8 cellular contexts compared by ENCODE assay signal in the genomic region with DNA sequence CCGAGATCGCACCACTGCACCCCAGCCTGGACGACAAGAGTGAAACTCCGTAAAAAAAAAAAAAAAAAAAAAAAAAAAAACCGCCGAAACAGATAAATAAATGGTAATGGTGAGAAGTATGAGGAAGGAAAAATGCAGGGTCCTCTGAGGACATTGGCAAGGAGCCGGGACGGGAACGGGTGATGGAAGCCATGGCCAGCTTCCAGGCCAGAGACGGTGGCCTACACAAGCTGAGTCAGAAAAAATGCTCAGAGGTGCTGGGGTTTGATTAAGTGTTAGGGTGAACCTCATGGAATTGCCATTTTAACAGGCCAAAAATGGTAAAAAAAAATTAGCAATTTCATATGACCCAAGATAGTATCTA. TPM values are rescaled to one million over a fixed set of nuclear protein-coding genes. Genes with fewer than 3 reads are reported as not detected.
DNase-seq lines count a peak whose midpoint lies in the region; ATAC-seq and TF ChIP-seq lines count a peak whose summit lies in the region.

No MANE protein-coding gene starts in this region.

- in situ Hi-C loops in GM13976 (cut with MboI; ENCODE audit: low sequenced_read_pairs, unreplicated experiment): no loop called here

- no peaks in the 10 kb centered on the region for H3K36me3 ChIP-seq in CD8-positive, alpha-beta memory T cell (ENCODE audit: insufficient read depth, low read length)
- no peaks in the 10 kb centered on the region for H3K36me3 ChIP-seq in subcutaneous abdominal adipose tissue (ENCODE audit: control insufficient read depth in 5 of 5, insufficient read depth in 5 of 5, low read length in 5 of 5)

- peak overlapping the region in 4 of 5 donors; percentile 75 to 84 (median 80) for H3K9ac ChIP-seq in subcutaneous abdominal adipose tissue (ENCODE audit: low read length in 5 of 5)

- H3K27me3 Mint-ChIP-seq in CD8-positive, alpha-beta memory T cell: peaks cover 0 to 2% of the 10 kb centered on the region in 2 donors
- H3K27me3 Mint-ChIP-seq in brain: peaks cover 14% of the 10 kb centered on the region

- no peaks in the 10 kb centered on the region for H3K9me3 Mint-ChIP-seq in CD8-positive, alpha-beta memory T cell
- H3K9me3 Mint-ChIP-seq in brain: no peaks in the 10 kb centered on the region

- H3K4me1 ChIP-seq in CD8-positive, alpha-beta memory T cell (ENCODE audit: insufficient read depth, low read length): peaks cover 27% of the 10 kb centered on the region
- H3K4me1 ChIP-seq in subcutaneous abdominal adipose tissue (ENCODE audit: control insufficient read depth in 5 of 5, insufficient read depth in 5 of 5, low read length in 5 of 5): peaks cover 4 to 37% (median 33%) of the 10 kb centered on the region in 5 donors

- H3K27ac ChIP-seq in CD8-positive, alpha-beta memory T cell (ENCODE audit: low read depth, low read length): peak overlapping the region; percentile 73
- peak overlapping the region; percentile 93 for H3K27ac ChIP-seq in subcutaneous abdominal adipose tissue (ENCODE audit: low read depth, low read length)

- CTCF ChIA-PET in CD8-positive, alpha-beta memory T cell (lab: Charles Lee): interaction anchor here (0.7 to 3.7 kb wide), 6 partner anchors 8 to 68 kb away, joined by 3 to 41 read pairs (median 6); partner anchors contain the start of gene C19orf53

- H3K27me3 ChIP-seq in CD8-positive, alpha-beta memory T cell (ENCODE audit: insufficient read depth, low read length, poor library complexity, severe bottlenecking): no peaks in the 10 kb centered on the region
- no peaks in the 10 kb centered on the region for H3K27me3 ChIP-seq in subcutaneous abdominal adipose tissue (ENCODE audit: control insufficient read depth in 5 of 5, insufficient read depth in 4 of 5, low read length in 5 of 5)

- ATAC-seq in left colon: no peak

- TF ChIP-seq CTCF in brain (conservative IDR thresholded peaks at IDR 0.05) (no peak), GM13976 (IDR thresholded peaks at IDR 0.05; ENCODE audit: borderline replicate concordance, control extremely low read depth, extremely low read depth, insufficient read depth, missing control alignments) (no peak)

- intact Hi-C loops in left colon (cut with DNase I, micrococcal nuclease): no loop called here

- peak overlapping the region; percentile 62 for H3K4me3 ChIP-seq in CD8-positive, alpha-beta memory T cell (ENCODE audit: low read length)
- H3K4me3 ChIP-seq in subcutaneous abdominal adipose tissue (ENCODE audit: low read depth in 1 of 5, low read length in 5 of 5): peak overlapping the region; percentile 66 to 85 (median 74)

- H3K27ac Mint-ChIP-seq in CD8-positive, alpha-beta memory T cell: peak overlapping the region; percentile 94 to 97 (median 95)
- peak overlapping the region; percentile 93 to 98 (median 96) for H3K27ac Mint-ChIP-seq in brain

- H3K4me3 Mint-ChIP-seq in CD8-positive, alpha-beta memory T cell: peak overlapping the region; percentile 93 to 98 (median 96)
- H3K4me3 Mint-ChIP-seq in brain: peak overlapping the region; percentile 94 to 100 (median 98)

- peaks cover 0 to 4% (median 0%) of the 10 kb centered on the region in 3 donors for H3K36me3 Mint-ChIP-seq in CD8-positive, alpha-beta memory T cell
- peaks cover 1% of the 10 kb centered on the region for H3K36me3 Mint-ChIP-seq in brain

- no peak for DNase-seq in CD8-positive, alpha-beta memory T cell
- DNase-seq in LoVo (ENCODE audit: low spot score) (peak; percentile 52), left colon (peak; percentile 65 to 67), GM13976 (ENCODE audit: low spot score) (no peak), NCI-H1694 treated with DMSO at 0.1 percent for 48 hours (lab: John Stamatoyannopoulos, UW) (no peak)
- DNase-seq in effector CD8-positive, alpha-beta T cell (lab: John Stamatoyannopoulos, UW): no peak

- POLR2A ChIA-PET in CD8-positive, alpha-beta memory T cell (lab: Charles Lee): interaction anchor here (1.9 to 2.1 kb wide), 2 partner anchors 20 to 30 kb away, joined by 6 read pairs; partner anchors contain the start of genes C19orf53 and MRI1

- H3K9me3 ChIP-seq in CD8-positive, alpha-beta memory T cell (ENCODE audit: low read length): no peaks in the 10 kb centered on the region
- no peaks in the 10 kb centered on the region for H3K9me3 ChIP-seq in subcutaneous abdominal adipose tissue (ENCODE audit: control insufficient read depth in 5 of 5, low read length in 5 of 5)

- H3K4me1 Mint-ChIP-seq in CD8-positive, alpha-beta memory T cell: peaks cover 30 to 49% (median 33%) of the 10 kb centered on the region in 3 donors
- peaks cover 40% of the 10 kb centered on the region for H3K4me1 Mint-ChIP-seq in brain

RNA-seq across cellular contexts. Expression of gene ZSWIM4, which starts 0.9 kb away (rescaled TPM):
- 1 to 10 TPM; 4.4 to 4.8 TPM for total RNA-seq in CD8-positive, alpha-beta memory T cell
- 1.6 TPM for polyA plus RNA-seq in CD8-positive, alpha-beta memory T cell
- 19.4 TPM for polyA plus RNA-seq in brain (ENCODE audit: insufficient read depth, low read depth, low replicate concordance)
- total RNA-seq in left colon: 1 to 10 TPM; 3.0 TPM

RNA-seq across cellular contexts. Expression of gene C19orf53, which starts 20.1 kb away (rescaled TPM):
- total RNA-seq in CD8-positive, alpha-beta memory T cell: 100 to 1,000 TPM; 131 to 163 TPM
- polyA plus RNA-seq in CD8-positive, alpha-beta memory T cell: 239 TPM
- polyA plus RNA-seq in brain (ENCODE audit: insufficient read depth, low read depth, low replicate concordance): 309 TPM
- total RNA-seq in left colon: 10 to 100 TPM; 44.9 to 46.7 TPM

RNA-seq across cellular contexts. Expression of gene MRI1, which starts 30.0 kb away (rescaled TPM):
- 10 to 100 TPM; 42.4 to 43.5 TPM for total RNA-seq in CD8-positive, alpha-beta memory T cell
- polyA plus RNA-seq in CD8-positive, alpha-beta memory T cell: 19.0 TPM
- 31.9 TPM for polyA plus RNA-seq in brain (ENCODE audit: insufficient read depth, low read depth, low replicate concordance)
- total RNA-seq in left colon: 10 to 100 TPM; 31.3 to 31.8 TPM

Comparison
In these comparisons a context has a peak if more than half of its experiments do, and no peak if none do; other contexts are left out.
1. DNase-seq: peak in LoVo (single experiment) and left colon (2 of 2); none in CD8-positive, alpha-beta memory T cell (0 of 5), GM13976 (single experiment), NCI-H1694 treated with DMSO at 0.1 percent for 48 hours (single experiment) and effector CD8-positive, alpha-beta T cell (single experiment).